In the genomic region with DNA sequence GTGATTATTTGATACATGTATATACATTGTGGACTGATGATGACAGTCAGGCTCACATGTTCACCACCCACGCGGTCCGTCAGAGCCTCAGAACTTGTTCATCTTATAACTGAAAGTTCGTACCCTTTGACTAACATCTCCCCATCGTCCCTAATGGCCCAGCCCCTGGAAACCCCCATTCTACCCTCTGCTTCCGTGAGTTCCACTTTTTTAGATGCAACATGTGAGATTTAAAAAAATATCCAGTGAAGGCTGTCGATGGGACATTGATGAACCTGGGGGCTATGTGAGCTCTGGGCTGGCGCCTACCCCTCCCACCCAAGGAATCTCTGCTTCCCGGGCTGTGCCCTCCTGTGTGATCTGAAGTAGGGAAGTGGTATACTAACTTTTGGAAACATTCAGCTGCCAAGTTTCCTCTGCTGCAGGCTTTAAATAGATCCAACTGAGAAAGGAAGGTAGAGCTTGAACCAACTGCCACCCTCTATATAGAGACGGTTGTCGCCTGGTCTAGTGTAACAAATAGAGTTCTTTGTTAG, we compare ENCODE assay signal across 9 cellular contexts.
DNase-seq lines count a peak whose midpoint lies in the region; ATAC-seq and FAIRE-seq lines count a peak whose summit lies in the region.
"Had no signal": no experiment of that assay in that cellular context is flagged by ENCODE, and none has a peak within 500 bp of the region (broad histone marks: within the 10 kb centered on the region; RNA-seq: fewer than 3 reads in every experiment).

No MANE protein-coding gene starts in this region.

- no peaks in the 10 kb centered on the region for H3K27me3 ChIP-seq in thymus (ENCODE audit: control insufficient read depth, insufficient read depth)

- peak; percentile 19 for DNase-seq in activated CD4-positive, alpha-beta T cell treated with anti-CD3 and anti-CD28 coated beads for 1 hour
- DNase-seq in left cardiac atrium (no peak), NCI-H1092 (lab: John Stamatoyannopoulos, UW) (no peak), midbrain (lab: John Stamatoyannopoulos, UW) (no peak), HTR-8/SVneo (ENCODE audit: insufficient read length, low spot score) (no peak)

- no peak for FAIRE-seq in HTR-8/SVneo (lab: Jason Lieb, UNC)

- intact Hi-C loops in left cardiac atrium (cut with DNase I): loop anchor here in 1 of 2 donors (2.0 kb wide), 1 partner anchor 48 kb away; no protein-coding TSS in a partner anchor

- H3K27ac ChIP-seq in thymus (ENCODE audit: low read depth): peak overlapping the region; percentile 75

- 14% methylated on average over 11 of the region's 11 CpGs for WGBS in thymus

- H3K4me1 ChIP-seq in thymus (ENCODE audit: control insufficient read depth, insufficient read depth, low read length): peaks cover 43% of the 10 kb centered on the region

- ATAC-seq in GM18858 (IDR thresholded peaks at IDR 0.05; ENCODE audit: unreplicated experiment): peak; percentile 47
- ATAC-seq in HG02970 (IDR thresholded peaks at IDR 0.05; ENCODE audit: low FRiP score, unreplicated experiment): peak; percentile 44
- peak; percentile 31 to 38 for ATAC-seq in left cardiac atrium

- no peaks in the 10 kb centered on the region for H3K9me3 ChIP-seq in thymus (ENCODE audit: control insufficient read depth)

- no peaks in the 10 kb centered on the region for H3K36me3 ChIP-seq in thymus (ENCODE audit: control insufficient read depth, insufficient read depth)

- H3K4me3 ChIP-seq in thymus (ENCODE audit: low read length): no peak overlapping the region
- H3K4me3 ChIP-seq: skin epidermis had no signal
